In genomic region chr6:21438986-21439352, GRCh38 we compare ENCODE assay signal across 8 cellular contexts.
A peak's percentile ranks its signal among the peaks of the same experiment; 100 is the strongest.
DNase-seq lines count a peak whose midpoint lies in the region; ATAC-seq and TF ChIP-seq lines count a peak whose summit lies in the region.

No MANE protein-coding gene starts in this region.

- peak; percentile 35 for DNase-seq in NCI-H2107 treated with DMSO at 0.1 percent for 48 hours (lab: John Stamatoyannopoulos, UW; ENCODE audit: unreplicated experiment)
- DNase-seq in NCI-H2107 (lab: John Stamatoyannopoulos, UW), result no peak
- DNase-seq in NOMO-1 treated with dmso at 0.1 percent for 144 hours (lab: John Stamatoyannopoulos, UW; ENCODE audit: unreplicated experiment), result peak; percentile 42
- DNase-seq in psoas muscle, result no peak
- DNase-seq in activated effector memory CD4-positive, alpha-beta T cell treated with anti-CD3 and anti-CD28 coated beads, Interleukin-2, amount 50 U/mL, for 16 hours, result no peak
- no peak for DNase-seq in kidney glomerular epithelial cell (lab: John Stamatoyannopoulos, UW)
- DNase-seq in lower leg skin (ENCODE audit: low spot score in 2 of 2), result no peak

- intact Hi-C loops in psoas muscle (cut with DNase I) (loop anchor here in 1 of 2 donors (10.0 kb wide), 1 partner anchor 84 kb away; no protein-coding TSS in a partner anchor), lower leg skin (cut with DNase I; ENCODE audit: low total_unique reads) (no loop called here)

- peak overlapping the region; percentile 76 for H3K27ac ChIP-seq in psoas muscle

- H3K4me1 ChIP-seq in psoas muscle, result peaks cover 10% of the 10 kb centered on the region

- 39 to 50% (median 44%) methylated on average over 2 of the region's 2 CpGs for WGBS in psoas muscle, 3 donors
- 32 to 50% methylated on average over 2 of the region's 2 CpGs for WGBS in lower leg skin, 2 donors

- no peaks in the 10 kb centered on the region for H3K36me3 ChIP-seq in psoas muscle (ENCODE audit: insufficient read depth in 1 of 2, low read depth in 1 of 2)

- TF ChIP-seq POLR2A in lower leg skin (IDR thresholded peaks at IDR 0.05), result no peak

- ATAC-seq in HG02973 (IDR thresholded peaks at IDR 0.05; ENCODE audit: unreplicated experiment), result peak; percentile 42
- ATAC-seq in psoas muscle, result peak in 3 of 4 donors; percentile 71 to 87 (median 81)

- no peaks in the 10 kb centered on the region for H3K9me3 ChIP-seq in psoas muscle

- H3K4me3 ChIP-seq in psoas muscle (no peak overlapping the region), lower leg skin (ENCODE audit: low read depth, poor library complexity, severe bottlenecking) (no peak overlapping the region)

- no peaks in the 10 kb centered on the region for H3K27me3 ChIP-seq in psoas muscle (ENCODE audit: insufficient read depth in 3 of 3, low read length in 2 of 3)

- TF ChIP-seq CTCF in psoas muscle (IDR thresholded peaks at IDR 0.05) (no peak), lower leg skin (IDR thresholded peaks at IDR 0.05) (no peak)

Comparison
In these comparisons a context has a peak if more than half of its experiments do, and no peak if none do; other contexts are left out.
1. DNase-seq: peak in NCI-H2107 treated with DMSO at 0.1 percent for 48 hours (single experiment) and NOMO-1 treated with dmso at 0.1 percent for 144 hours (single experiment); none in NCI-H2107 (single experiment), psoas muscle (0 of 2), activated effector memory CD4-positive, alpha-beta T cell treated with anti-CD3 and anti-CD28 coated beads, Interleukin-2, amount 50 U/mL, for 16 hours (single experiment), kidney glomerular epithelial cell (single experiment) and lower leg skin (0 of 2).